1 cellular context compared by ENCODE assay signal in genomic region chr6:14824835-14825223, GRCh38.
TF ChIP-seq lines count a peak whose summit lies in the region.

No MANE protein-coding gene starts in this region.

TF ChIP-seq in K562, 482 proteins besides CTCF, POLR2A, EP300 and RAD21 (continued from another document):
- peak; percentile 68 for TF ChIP-seq ZBTB40 (IDR thresholded peaks at IDR 0.05)
- TF ChIP-seq ZBTB40 (CRISPR knock-in tag; IDR thresholded peaks at IDR 0.05), result no peak
- TF ChIP-seq, protein P1, sequence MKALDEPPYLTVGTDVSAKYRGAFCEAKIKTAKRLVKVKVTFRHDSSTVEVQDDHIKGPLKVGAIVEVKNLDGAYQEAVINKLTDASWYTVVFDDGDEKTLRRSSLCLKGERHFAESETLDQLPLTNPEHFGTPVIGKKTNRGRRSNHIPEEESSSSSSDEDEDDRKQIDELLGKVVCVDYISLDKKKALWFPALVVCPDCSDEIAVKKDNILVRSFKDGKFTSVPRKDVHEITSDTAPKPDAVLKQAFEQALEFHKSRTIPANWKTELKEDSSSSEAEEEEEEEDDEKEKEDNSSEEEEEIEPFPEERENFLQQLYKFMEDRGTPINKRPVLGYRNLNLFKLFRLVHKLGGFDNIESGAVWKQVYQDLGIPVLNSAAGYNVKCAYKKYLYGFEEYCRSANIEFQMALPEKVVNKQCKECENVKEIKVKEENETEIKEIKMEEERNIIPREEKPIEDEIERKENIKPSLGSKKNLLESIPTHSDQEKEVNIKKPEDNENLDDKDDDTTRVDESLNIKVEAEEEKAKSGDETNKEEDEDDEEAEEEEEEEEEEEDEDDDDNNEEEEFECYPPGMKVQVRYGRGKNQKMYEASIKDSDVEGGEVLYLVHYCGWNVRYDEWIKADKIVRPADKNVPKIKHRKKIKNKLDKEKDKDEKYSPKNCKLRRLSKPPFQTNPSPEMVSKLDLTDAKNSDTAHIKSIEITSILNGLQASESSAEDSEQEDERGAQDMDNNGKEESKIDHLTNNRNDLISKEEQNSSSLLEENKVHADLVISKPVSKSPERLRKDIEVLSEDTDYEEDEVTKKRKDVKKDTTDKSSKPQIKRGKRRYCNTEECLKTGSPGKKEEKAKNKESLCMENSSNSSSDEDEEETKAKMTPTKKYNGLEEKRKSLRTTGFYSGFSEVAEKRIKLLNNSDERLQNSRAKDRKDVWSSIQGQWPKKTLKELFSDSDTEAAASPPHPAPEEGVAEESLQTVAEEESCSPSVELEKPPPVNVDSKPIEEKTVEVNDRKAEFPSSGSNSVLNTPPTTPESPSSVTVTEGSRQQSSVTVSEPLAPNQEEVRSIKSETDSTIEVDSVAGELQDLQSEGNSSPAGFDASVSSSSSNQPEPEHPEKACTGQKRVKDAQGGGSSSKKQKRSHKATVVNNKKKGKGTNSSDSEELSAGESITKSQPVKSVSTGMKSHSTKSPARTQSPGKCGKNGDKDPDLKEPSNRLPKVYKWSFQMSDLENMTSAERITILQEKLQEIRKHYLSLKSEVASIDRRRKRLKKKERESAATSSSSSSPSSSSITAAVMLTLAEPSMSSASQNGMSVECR (CRISPR knock-in tag; IDR thresholded peaks at IDR 0.05), result no peak
- TF ChIP-seq SAP30 (IDR thresholded peaks at IDR 0.05; ENCODE audit: borderline replicate concordance, insufficient read depth, low read depth, low read length, poor library complexity, severe bottlenecking), result no peak
- TF ChIP-seq RFX5 (IDR thresholded peaks at IDR 0.05; ENCODE audit: low read depth, low read length), result no peak
